ENCODE assay signal across 25 cellular contexts in the genomic region with DNA sequence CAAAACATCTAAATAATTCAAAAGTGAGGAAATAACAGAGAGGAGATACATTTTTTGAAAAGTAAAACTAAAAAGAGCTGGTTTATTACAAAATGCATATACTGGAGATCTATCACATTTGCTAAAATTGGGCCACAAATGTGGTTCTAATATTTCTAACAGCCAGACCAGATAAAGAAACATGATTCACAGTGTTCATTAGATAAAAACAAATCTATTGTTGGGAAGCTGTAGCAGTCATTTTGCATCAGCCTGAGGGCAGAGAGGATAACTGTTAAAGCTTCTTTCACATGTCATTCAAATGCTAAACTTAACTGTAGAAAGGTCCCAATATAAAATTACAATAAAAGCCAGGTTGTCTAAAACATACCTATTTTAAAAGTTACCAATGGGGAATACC.
"Had no signal": no experiment of that assay in that cellular context is flagged by ENCODE, and none has a peak within 500 bp of the region (broad histone marks: within the 10 kb centered on the region; RNA-seq: fewer than 3 reads in every experiment).

No MANE protein-coding gene starts in this region.

- H3K27me3 Mint-ChIP-seq: activated B cell treated with CpG ODN at 0.5 μM for 24 hours; activated CD4-positive, alpha-beta T cell treated with anti-CD3 and anti-CD28 coated beads, Interleukin-2, amount 10 ng/mL, durations not matched to agents 24 days and 14 days; activated CD8-positive, alpha-beta memory T cell treated with anti-CD3 and anti-CD28 coated beads, Interleukin-2, amount 10 ng/mL, durations not matched to agents 7 days and 5 days; activated T-cell treated with anti-CD3 and anti-CD28 coated beads, Interleukin-2, amount 50 U/mL, for 24 hours; central memory CD8-positive, alpha-beta T cell; T-helper 17 cell had no signal

- H3K9me3 Mint-ChIP-seq: activated CD4-positive, alpha-beta T cell treated with anti-CD3 and anti-CD28 coated beads, Interleukin-2, amount 10 ng/mL, durations not matched to agents 24 days and 14 days; activated naive CD4-positive, alpha-beta T cell treated with anti-CD3 and anti-CD28 coated beads, Interleukin-2, amount 50 U/mL, for 24 hours; activated T-helper 1 cell treated with anti-CD3 and anti-CD28 coated beads, Interleukin-12 subunit alpha, Interleukin-12 subunit beta, Interleukin-2, Interleukin-4 antibody, amounts not matched to agents 30 ng/mL and 10 ng/mL and 1 ng/mL, durations not matched to agents 14 hours and 24 hours and 36 hours had no signal

- H3K27me3 ChIP-seq: ascending aorta, body of pancreas, Peyer's patch, SJCRH30 had no signal

- H3K36me3 Mint-ChIP-seq: activated CD8-positive, alpha-beta memory T cell treated with anti-CD3 and anti-CD28 coated beads, Interleukin-2, amount 10 ng/mL, durations not matched to agents 7 days and 5 days; activated naive CD4-positive, alpha-beta T cell treated with anti-CD3 and anti-CD28 coated beads, Interleukin-2, amount 50 U/mL, for 24 hours had no signal

- H3K27ac ChIP-seq: ascending aorta, body of pancreas, Peyer's patch, RWPE1, SJCRH30 had no signal

- H3K36me3 ChIP-seq: ascending aorta, Peyer's patch had no signal

- H3K4me3 Mint-ChIP-seq: activated B cell treated with CpG ODN at 0.5 μM for 24 hours; activated CD4-positive, alpha-beta T cell treated with anti-CD3 and anti-CD28 coated beads, Interleukin-2, amount 10 ng/mL, durations not matched to agents 24 days and 14 days; activated CD8-positive, alpha-beta memory T cell treated with anti-CD3 and anti-CD28 coated beads, Interleukin-2, amount 10 ng/mL, durations not matched to agents 7 days and 5 days; activated naive CD4-positive, alpha-beta T cell treated with anti-CD3 and anti-CD28 coated beads, Interleukin-2, amount 50 U/mL, for 24 hours; activated T-cell treated with anti-CD3 and anti-CD28 coated beads, Interleukin-2, amount 50 U/mL, for 24 hours; activated T-helper 1 cell treated with anti-CD3 and anti-CD28 coated beads, Interleukin-12 subunit alpha, Interleukin-12 subunit beta, Interleukin-2, Interleukin-4 antibody, amounts not matched to agents 30 ng/mL and 10 ng/mL and 1 ng/mL, durations not matched to agents 14 hours and 24 hours and 36 hours; central memory CD8-positive, alpha-beta T cell; T-helper 17 cell had no signal

- H3K9me3 ChIP-seq: ascending aorta, body of pancreas, Peyer's patch had no signal

- H3K4me1 Mint-ChIP-seq: activated B cell treated with CpG ODN at 0.5 μM for 24 hours; activated CD4-positive, alpha-beta T cell treated with anti-CD3 and anti-CD28 coated beads, Interleukin-2, amount 10 ng/mL, durations not matched to agents 24 days and 14 days; activated CD8-positive, alpha-beta memory T cell treated with anti-CD3 and anti-CD28 coated beads, Interleukin-2, amount 10 ng/mL, durations not matched to agents 7 days and 5 days; activated naive CD4-positive, alpha-beta T cell treated with anti-CD3 and anti-CD28 coated beads, Interleukin-2, amount 50 U/mL, for 24 hours; central memory CD8-positive, alpha-beta T cell; T-helper 17 cell had no signal

- H3K4me1 ChIP-seq: Peyer's patch, SJCRH30 had no signal

- ATAC-seq: activated CD8-positive, alpha-beta memory T cell treated with anti-CD3 and anti-CD28 coated beads, Interleukin-2, amount 10 ng/mL, durations not matched to agents 7 days and 5 days; body of pancreas; T-helper 17 cell had no signal

- DNase-seq: activated B cell treated with CpG ODN at 0.5 μM for 24 hours; activated CD4-positive, alpha-beta T cell treated with anti-CD3 and anti-CD28 coated beads for 1 hour; activated CD4-positive, alpha-beta T cell treated with anti-CD3 and anti-CD28 coated beads, Interleukin-2, amount 10 ng/mL, durations not matched to agents 24 days and 14 days; activated CD4-positive, alpha-beta T cell treated with anti-CD3 and anti-CD28 coated beads, Interleukin-2, amount 50 U/mL, for 48 hours; activated CD8-positive, alpha-beta memory T cell treated with anti-CD3 and anti-CD28 coated beads, Interleukin-2, amount 10 ng/mL, durations not matched to agents 7 days and 5 days; activated effector memory CD4-positive, alpha-beta T cell treated with Interleukin-2 at 50 U/mL for 16 hours; activated naive CD4-positive, alpha-beta T cell; activated T-cell treated with anti-CD3 and anti-CD28 coated beads, Interleukin-2, amount 50 U/mL, for 24 hours; amniotic stem cell; body of pancreas; Kasumi-1; NCI-H146; NCI-H187 treated with DMSO at 0.1 percent for 48 hours; NCI-H2081 treated with DMSO at 0.1 percent for 48 hours; NK-92 treated with Interleukin-12 subunit alpha and Interleukin-12 subunit beta, amount 100 ng/mL, for 24 hours; Peyer's patch; Right ventricle myocardium superior; SJCRH30; T-helper 17 cell; T-helper 9 cell had no signal

- H3K4me3 ChIP-seq: ascending aorta, body of pancreas, Peyer's patch, SJCRH30 had no signal

- H3K27ac Mint-ChIP-seq: activated B cell treated with CpG ODN at 0.5 μM for 24 hours; activated CD4-positive, alpha-beta T cell treated with anti-CD3 and anti-CD28 coated beads, Interleukin-2, amount 10 ng/mL, durations not matched to agents 24 days and 14 days; activated CD8-positive, alpha-beta memory T cell treated with anti-CD3 and anti-CD28 coated beads, Interleukin-2, amount 10 ng/mL, durations not matched to agents 7 days and 5 days; activated naive CD4-positive, alpha-beta T cell treated with anti-CD3 and anti-CD28 coated beads, Interleukin-2, amount 50 U/mL, for 24 hours; activated T-cell treated with anti-CD3 and anti-CD28 coated beads, Interleukin-2, amount 50 U/mL, for 24 hours; activated T-helper 1 cell treated with anti-CD3 and anti-CD28 coated beads, Interleukin-12 subunit alpha, Interleukin-12 subunit beta, Interleukin-2, Interleukin-4 antibody, amounts not matched to agents 30 ng/mL and 10 ng/mL and 1 ng/mL, durations not matched to agents 14 hours and 24 hours and 36 hours; T-helper 17 cell had no signal
